ENCODE assay signal across 33 cellular contexts in the genomic region with DNA sequence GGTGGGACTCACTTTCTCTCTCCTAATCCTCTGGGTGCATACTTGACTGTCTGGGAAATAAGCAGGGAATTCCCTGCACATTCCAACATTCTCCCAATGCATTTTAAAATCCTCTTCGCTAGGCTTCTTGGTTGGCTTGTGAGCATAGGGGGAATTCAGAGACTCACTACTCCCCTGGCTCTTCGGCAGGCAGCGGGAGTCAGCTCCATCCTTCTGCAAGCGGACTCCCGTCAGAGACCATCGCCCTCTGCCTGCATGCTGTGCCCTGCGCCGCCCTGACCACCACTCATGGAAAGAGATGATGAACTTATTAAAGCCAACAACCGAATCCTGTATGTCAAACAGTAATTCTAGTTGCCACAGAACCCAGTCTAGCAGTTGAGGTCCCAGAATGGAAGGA.
DNase-seq lines count a peak whose midpoint lies in the region; ATAC-seq, FAIRE-seq and TF ChIP-seq lines count a peak whose summit lies in the region.
"Had no signal": no experiment of that assay in that cellular context is flagged by ENCODE, and none has a peak within 500 bp of the region (broad histone marks: within the 10 kb centered on the region; RNA-seq: fewer than 3 reads in every experiment).

No MANE protein-coding gene starts in this region.

- peak overlapping the region; percentile 4 for H3K4me2 ChIP-seq in keratinocyte (ENCODE audit: control insufficient read depth, extremely low read depth, insufficient read depth, low read depth, low read length)
- H3K4me2 ChIP-seq: PC-9, SK-N-SH had no signal

- H3K9me3 ChIP-seq in BE2C (no peaks in the 10 kb centered on the region), keratinocyte (ENCODE audit: control insufficient read depth, low read depth, low read length) (no peaks in the 10 kb centered on the region)
- H3K9me3 ChIP-seq: SK-N-SH, suprapubic skin, vagina had no signal

- H3K4me1 Mint-ChIP-seq in brain = peaks cover 70% of the 10 kb centered on the region
- H3K4me1 Mint-ChIP-seq: naive B cell had no signal

- H3K79me2 ChIP-seq in keratinocyte (ENCODE audit: control insufficient read depth, insufficient read depth, low read length) = no peaks in the 10 kb centered on the region

- no peak for FAIRE-seq in keratinocyte (lab: Jason Lieb, UNC)
- FAIRE-seq: bronchial epithelial cell, H54, islet of Langerhans, TTC549 had no signal

- H3K4me1 ChIP-seq in BE2C (peaks cover 11% of the 10 kb centered on the region), keratinocyte (ENCODE audit: control insufficient read depth, extremely low read depth, insufficient read depth, low read length) (peaks cover 18% of the 10 kb centered on the region), rectal smooth muscle tissue (ENCODE audit: control insufficient read depth, insufficient read depth, low read length) (peaks cover 50% of the 10 kb centered on the region)

- H3K27ac Mint-ChIP-seq in brain = peak overlapping the region; percentile 15 to 96 (median 89)
- H3K27ac Mint-ChIP-seq: activated T-helper 1 cell treated with anti-CD3 and anti-CD28 coated beads, Interleukin-12 subunit alpha, Interleukin-12 subunit beta, Interleukin-2, Interleukin-4 antibody, amounts not matched to agents 30 ng/mL and 10 ng/mL and 1 ng/mL, durations not matched to agents 14 hours and 24 hours and 36 hours; CD8-positive, alpha-beta T cell; effector memory CD8-positive, alpha-beta T cell; mesothelial cell of epicardium had no signal

- peaks cover 0 to 3% (median 0%) of the 10 kb centered on the region in 5 experiments for H3K9me3 Mint-ChIP-seq in brain
- H3K9me3 Mint-ChIP-seq: activated T-helper 1 cell treated with anti-CD3 and anti-CD28 coated beads, Interleukin-12 subunit alpha, Interleukin-12 subunit beta, Interleukin-2, Interleukin-4 antibody, amounts not matched to agents 30 ng/mL and 10 ng/mL and 1 ng/mL, durations not matched to agents 14 hours and 24 hours and 36 hours; CD8-positive, alpha-beta T cell; effector memory CD8-positive, alpha-beta T cell; mesothelial cell of epicardium had no signal

- H3K36me3 ChIP-seq in BE2C (no peaks in the 10 kb centered on the region), keratinocyte (ENCODE audit: control insufficient read depth in 2 of 2, extremely low read depth in 1 of 2, insufficient read depth in 2 of 2, low read length in 2 of 2) (no peaks in the 10 kb centered on the region), rectal smooth muscle tissue (ENCODE audit: control insufficient read depth, insufficient read depth, low read length) (no peaks in the 10 kb centered on the region)
- H3K36me3 ChIP-seq: suprapubic skin, vagina had no signal

- H3K27ac ChIP-seq in keratinocyte (ENCODE audit: control insufficient read depth, insufficient read depth, low read length) (no peak overlapping the region), rectal smooth muscle tissue (ENCODE audit: low read depth, low read length) (peak overlapping the region; percentile 70)
- H3K27ac ChIP-seq: coronary artery, PC-9, suprapubic skin, vagina had no signal

- DNase-seq in BE2C (no peak), keratinocyte (ENCODE audit: low read depth, low spot score) (no peak), AG08395 (ENCODE audit: low spot score) (no peak), DMS53 treated with DMSO at 0.1 percent for 48 hours (lab: John Stamatoyannopoulos, UW; ENCODE audit: unreplicated experiment) (no peak)
- DNase-seq: activated CD4-positive, alpha-beta T cell treated with anti-CD3 and anti-CD28 coated beads, Interleukin-2, amount 50 U/mL, for 48 hours; activated CD8-positive, alpha-beta memory T cell treated with anti-CD3 and anti-CD28 coated beads, Interleukin-2, amount 50 U/mL, for 48 hours; activated naive CD4-positive, alpha-beta T cell treated with anti-CD3 and anti-CD28 coated beads, Interleukin-2, amount 50 U/mL, for 16 hours; CD8-positive, alpha-beta T cell; effector memory CD8-positive, alpha-beta T cell; foreskin fibroblast; Karpas-422; left ventricle myocardium superior; naive B cell; NCI-H2081; NCI-H2227 treated with DMSO at 0.1 percent for 48 hours; NCI-H526 treated with DMSO at 0.1 percent for 48 hours; NK-92 treated with Interleukin-12 subunit alpha and Interleukin-12 subunit beta, amount 100 ng/mL, for 24 hours; PC-9; SK-N-SH; stimulated activated naive CD4-positive, alpha-beta T cell treated with Interleukin-2 at 50 U/mL for 16 hours had no signal

- no peak for ATAC-seq in HG02970 (IDR thresholded peaks at IDR 0.05; ENCODE audit: low FRiP score, unreplicated experiment)
- ATAC-seq in HG03342 (IDR thresholded peaks at IDR 0.05; ENCODE audit: unreplicated experiment) = no peak
- ATAC-seq: CD8-positive, alpha-beta T cell; effector memory CD8-positive, alpha-beta T cell; left ventricle myocardium superior had no signal

- TF ChIP-seq CTCF in BE2C (IDR thresholded peaks at IDR 0.05; ENCODE audit: low read depth, low read length) (0 out of 2 replicates have a peak, but pooled peaks have one; percentile 2), brain (conservative IDR thresholded peaks at IDR 0.05) (no peak), keratinocyte (optimal IDR thresholded peaks at IDR 0.05 in 1 of 3, IDR thresholded peaks at IDR 0.05 in 1 of 3, conservative IDR thresholded peaks at IDR 0.05 in 1 of 3; ENCODE audit: extremely low read depth in 1 of 3, insufficient read depth in 2 of 3, low read length in 3 of 3) (no peak)

- no peaks in the 10 kb centered on the region for H3K27me3 ChIP-seq in BE2C
- H3K27me3 ChIP-seq in keratinocyte (ENCODE audit: control insufficient read depth, extremely low read depth, insufficient read depth, low read length) = no peaks in the 10 kb centered on the region
- H3K27me3 ChIP-seq in rectal smooth muscle tissue (ENCODE audit: control insufficient read depth, insufficient read depth, low read length) = no peaks in the 10 kb centered on the region
- H3K27me3 ChIP-seq: vagina had no signal

- H4K20me1 ChIP-seq in keratinocyte (ENCODE audit: control insufficient read depth, extremely low read depth, insufficient read depth, low read length) = no peaks in the 10 kb centered on the region

- no peaks in the 10 kb centered on the region for H3K9me1 ChIP-seq in keratinocyte (ENCODE audit: control insufficient read depth, extremely low read depth, insufficient read depth, low read length)

- dilution Hi-C loops in keratinocyte (cut with MboI; ENCODE audit: extremely low pct_ligation_motif_present, low sequenced_read_pairs) = no loop called here

- H3K4me3 ChIP-seq in BE2C (ENCODE audit: low read depth, low read length) (no peak overlapping the region), keratinocyte (ENCODE audit: control insufficient read depth in 2 of 3, extremely low read depth in 1 of 3, insufficient read depth in 2 of 3, low read depth in 1 of 3, low read length in 3 of 3) (no peak overlapping the region), rectal smooth muscle tissue (ENCODE audit: low read length) (no peak overlapping the region)
- H3K4me3 ChIP-seq: coronary artery, PC-9, suprapubic skin, vagina had no signal

- no peaks in the 10 kb centered on the region for H3K27me3 Mint-ChIP-seq in brain

- peaks cover 11% of the 10 kb centered on the region for H3K36me3 Mint-ChIP-seq in brain
- H3K36me3 Mint-ChIP-seq: CD8-positive, alpha-beta T cell; mesothelial cell of epicardium; naive B cell had no signal

- H2AFZ ChIP-seq in keratinocyte (ENCODE audit: control insufficient read depth, low read length) = no peak overlapping the region
- H2AFZ ChIP-seq: PC-9 had no signal

- H3K4me3 Mint-ChIP-seq in brain = peak overlapping the region in 2 of 5 experiments; percentile 34 to 64
- H3K4me3 Mint-ChIP-seq: activated T-helper 1 cell treated with anti-CD3 and anti-CD28 coated beads, Interleukin-12 subunit alpha, Interleukin-12 subunit beta, Interleukin-2, Interleukin-4 antibody, amounts not matched to agents 30 ng/mL and 10 ng/mL and 1 ng/mL, durations not matched to agents 14 hours and 24 hours and 36 hours; CD8-positive, alpha-beta T cell; effector memory CD8-positive, alpha-beta T cell; mesothelial cell of epicardium; naive B cell had no signal

- H3K9ac ChIP-seq in keratinocyte (ENCODE audit: control insufficient read depth, extremely low read depth, insufficient read depth, low read length) = no peak overlapping the region
- H3K9ac ChIP-seq in rectal smooth muscle tissue (ENCODE audit: low read length) = no peak overlapping the region
- H3K9ac ChIP-seq: SK-N-SH had no signal
